ENCODE assay signal across 13 cellular contexts in the genomic region with DNA sequence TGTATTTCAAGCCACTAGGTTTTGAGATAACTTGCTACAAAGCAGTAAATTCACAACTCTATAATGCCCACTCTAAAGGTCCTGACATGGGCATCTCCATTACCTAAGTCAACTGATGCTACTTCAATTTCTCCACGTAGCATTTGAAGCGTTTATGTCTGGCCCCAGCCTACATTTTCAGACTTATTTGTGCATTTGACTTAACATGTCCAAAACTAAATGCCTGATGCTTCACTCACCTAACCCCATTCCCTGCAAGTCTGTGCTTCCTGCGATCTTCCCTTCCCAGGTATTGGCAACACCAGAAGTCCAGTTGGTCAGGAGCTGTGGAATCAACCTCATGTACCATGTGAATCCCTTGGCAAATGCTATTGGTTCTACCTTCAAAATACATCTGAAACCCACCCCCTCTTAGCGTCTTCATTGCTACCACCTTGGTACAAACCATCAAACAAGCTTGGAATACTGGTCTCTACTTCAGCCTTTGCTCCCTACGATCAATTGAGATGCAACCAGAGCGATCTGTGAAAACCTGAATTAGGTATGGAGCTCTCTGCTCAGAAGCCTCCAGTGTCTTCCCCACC. TPM values are rescaled to one million over a fixed set of nuclear protein-coding genes. Genes with fewer than 3 reads are reported as not detected.
DNase-seq lines count a peak whose midpoint lies in the region; ATAC-seq, FAIRE-seq and TF ChIP-seq lines count a peak whose summit lies in the region.
"Had no signal": no experiment of that assay in that cellular context is flagged by ENCODE, and none has a peak within 500 bp of the region (broad histone marks: within the 10 kb centered on the region; RNA-seq: fewer than 3 reads in every experiment).

No MANE protein-coding gene starts in this region.

- no peak overlapping the region for H3K4ac ChIP-seq in H1 (replicated peaks; ENCODE audit: insufficient read length, low read depth, low read length)

- dilution Hi-C loops in mammary epithelial cell (cut with HindIII; ENCODE audit: low sequenced_read_pairs) = loop anchor here (5.0 kb wide), 1 partner anchor 48 kb away; no protein-coding TSS in a partner anchor

- H4K5ac ChIP-seq in H1 (ENCODE audit: insufficient read length, low read depth, low read length) = no peak overlapping the region

- intact Hi-C loops in MCF 10A (cut with micrococcal nuclease) (no loop called here), mammary epithelial cell (cut with micrococcal nuclease) (no loop called here), PC-9 (cut with micrococcal nuclease; ENCODE audit: unreplicated experiment) (no loop called here), colonic mucosa (cut with DNase I) (no loop called here)

- no peak overlapping the region for H3K4me3 Mint-ChIP-seq in MCF 10A (ENCODE audit: unreplicated experiment)
- H3K4me3 Mint-ChIP-seq in stimulated activated naive CD8-positive, alpha-beta T cell treated with anti-CD3 and anti-CD28 coated beads, Interleukin-15, amount 100 ng/mL, for 72 hours = no peak overlapping the region

- CTCF ChIA-PET in MCF 10A (lab: Yijun Ruan, JAX) = interaction anchor here (0.5 to 1.1 kb wide), 3 partner anchors 13 to 243 kb away, joined by 3 read pairs; no protein-coding TSS in a partner anchor
- CTCF ChIA-PET in mammary epithelial cell (lab: Charles Lee; ENCODE audit: low non-redundant PET) = interaction anchor here (0.6 kb wide), 1 partner anchor 39 kb away, joined by 3 read pairs; no protein-coding TSS in a partner anchor
- CTCF ChIA-PET in PC-9 (lab: Charles Lee) = interaction anchor here (0.7 kb wide), 1 partner anchor 76 kb away, joined by 7 read pairs; no protein-coding TSS in a partner anchor
- CTCF ChIA-PET in H1 (lab: Charles Lee; ENCODE audit: partially characterized antibody) = interaction anchor here (0.7 to 3.2 kb wide), 4 partner anchors 9 to 30 kb away, joined by 3 to 26 read pairs (median 6); no protein-coding TSS in a partner anchor

- H2BK15ac ChIP-seq in H1 (ENCODE audit: low read length) = no peak overlapping the region

- no peak overlapping the region for H3K18ac ChIP-seq in H1 (ENCODE audit: extremely low read depth, low read length)

- no peak overlapping the region for H2AK5ac ChIP-seq in H1 (ENCODE audit: low read depth, low read length)

- TF ChIP-seq RAD21 in H1 (IDR thresholded peaks at IDR 0.05 in 1 of 2, conservative IDR thresholded peaks at IDR 0.05 in 1 of 2; ENCODE audit: low read depth in 2 of 2, low read length in 2 of 2) = no peak

- peaks cover 29% of the 10 kb centered on the region for H3K4me1 Mint-ChIP-seq in MCF 10A (ENCODE audit: insufficient read depth, unreplicated experiment)
- peaks cover 33% of the 10 kb centered on the region for H3K4me1 Mint-ChIP-seq in stimulated activated naive CD8-positive, alpha-beta T cell treated with anti-CD3 and anti-CD28 coated beads, Interleukin-15, amount 100 ng/mL, for 72 hours

- WGBS in mammary epithelial cell (ENCODE audit: low coverage, missing lambda C conversion rate) = 91% methylated on average over 5 of the region's 6 CpGs
- WGBS in H1 (ENCODE audit: extremely low coverage in 1 of 2, insufficient coverage in 1 of 2, insufficient read length in 1 of 2, insufficient replicate concordance in 2 of 2, low coverage in 1 of 2, low lambda C conversion rate in 2 of 2, missing lambda C conversion rate in 1 of 2), 2 experiments = 80% methylated on average over 6 of the region's 6 CpGs; no CpG with 5 or more reads in 1 of the 2 experiments

- FAIRE-seq in H1 (lab: Jason Lieb, UNC) = no peak
- FAIRE-seq: small intestine had no signal

- H3K27me3 Mint-ChIP-seq in MCF 10A (ENCODE audit: insufficient read depth, unreplicated experiment) = no peaks in the 10 kb centered on the region
- no peaks in the 10 kb centered on the region for H3K27me3 Mint-ChIP-seq in stimulated activated naive CD8-positive, alpha-beta T cell treated with anti-CD3 and anti-CD28 coated beads, Interleukin-15, amount 100 ng/mL, for 72 hours

- BruUV-seq in MCF 10A (replicated peaks; lab: Mats Ljungman, UMichigan) (TSS peak; percentile 0), mammary epithelial cell (replicated peaks; lab: Mats Ljungman, UMichigan) (no TSS peak), PC-9 (replicated peaks; lab: Mats Ljungman, UMichigan) (no TSS peak)

- H3K27ac Mint-ChIP-seq in MCF 10A (ENCODE audit: low read depth, unreplicated experiment) = peak overlapping the region; percentile 10
- H3K27ac Mint-ChIP-seq in stimulated activated naive CD8-positive, alpha-beta T cell treated with anti-CD3 and anti-CD28 coated beads, Interleukin-15, amount 100 ng/mL, for 72 hours = no peak overlapping the region

- no peak overlapping the region for H4K91ac ChIP-seq in H1 (replicated peaks; ENCODE audit: insufficient read length, low read length)

- no peaks in the 10 kb centered on the region for H3K23me2 ChIP-seq in H1 (ENCODE audit: low read depth, low read length)

- H3K9me3 Mint-ChIP-seq in MCF 10A (ENCODE audit: unreplicated experiment) = peaks cover 8% of the 10 kb centered on the region
- peaks cover 6 to 25% of the 10 kb centered on the region in 2 donors for H3K9me3 Mint-ChIP-seq in stimulated activated naive CD8-positive, alpha-beta T cell treated with anti-CD3 and anti-CD28 coated beads, Interleukin-15, amount 100 ng/mL, for 72 hours

- peaks cover 32% of the 10 kb centered on the region for H3K79me2 ChIP-seq in mammary epithelial cell (ENCODE audit: insufficient read depth, low read length)
- peaks cover 31% of the 10 kb centered on the region for H3K79me2 ChIP-seq in PC-9 (ENCODE audit: low read depth)
- peaks cover 10 to 24% of the 10 kb centered on the region in 2 experiments for H3K79me2 ChIP-seq in H1 (ENCODE audit: control insufficient read depth in 1 of 2, insufficient read depth in 2 of 2, low read length in 2 of 2)

- no peak overlapping the region for H3K4me3 ChIP-seq in mammary epithelial cell (replicated peaks in 1 of 3; ENCODE audit: insufficient read depth in 1 of 3, low read depth in 2 of 3, low read length in 3 of 3)
- no peak overlapping the region for H3K4me3 ChIP-seq in PC-9
- no peak overlapping the region for H3K4me3 ChIP-seq in H1 (ENCODE audit: extremely low read depth in 1 of 4, insufficient read depth in 2 of 4, low read depth in 3 of 4, low read length in 4 of 4)
- no peak overlapping the region for H3K4me3 ChIP-seq in colonic mucosa
- H3K4me3 ChIP-seq: vagina had no signal

- H3K9me3 ChIP-seq in mammary epithelial cell (replicated peaks; ENCODE audit: insufficient read depth, low read length) = no peaks in the 10 kb centered on the region
- peaks cover 16% of the 10 kb centered on the region for H3K9me3 ChIP-seq in PC-9 (ENCODE audit: insufficient read depth, low read depth)
- no peaks in the 10 kb centered on the region for H3K9me3 ChIP-seq in H1 (ENCODE audit: insufficient read depth in 2 of 2, low read depth in 1 of 2, low read length in 1 of 2)
- no peaks in the 10 kb centered on the region for H3K9me3 ChIP-seq in colonic mucosa

- no peak overlapping the region for H3K14ac ChIP-seq in H1 (ENCODE audit: insufficient read length)

- H3K36me3 ChIP-seq in mammary epithelial cell (ENCODE audit: insufficient read depth, low read length) (peaks cover 41% of the 10 kb centered on the region), PC-9 (ENCODE audit: low read depth) (peaks cover 50% of the 10 kb centered on the region), H1 (ENCODE audit: control insufficient read depth in 2 of 4, insufficient read depth in 4 of 4, low read length in 3 of 4) (peaks cover 33 to 58% (median 46%) of the 10 kb centered on the region in 4 experiments), colonic mucosa (peaks cover 23% of the 10 kb centered on the region)

- no peak overlapping the region for H3K9ac ChIP-seq in mammary epithelial cell (ENCODE audit: insufficient read depth, low read length)
- no peak overlapping the region for H3K9ac ChIP-seq in H1 (replicated peaks in 1 of 4; ENCODE audit: extremely low read depth in 1 of 4, low read depth in 3 of 4, low read length in 3 of 4)
- H3K9ac ChIP-seq in colonic mucosa (ENCODE audit: low read depth in 2 of 2, low read length in 2 of 2) = no peak overlapping the region

- ATAC-seq in stimulated activated naive CD8-positive, alpha-beta T cell treated with anti-CD3 and anti-CD28 coated beads, Interleukin-15, amount 100 ng/mL, for 72 hours = peak; percentile 34

- peak; percentile 15 to 60; a peak in 2 of 3 replicates for TF ChIP-seq POLR2A in H1 (IDR thresholded peaks at IDR 0.05; ENCODE audit: control extremely low read depth in 1 of 2, low read depth in 2 of 2, low read length in 2 of 2)

- TF ChIP-seq CTCF in MCF 10A (IDR thresholded peaks at IDR 0.05; ENCODE audit: unreplicated experiment) = no peak
- no peak for TF ChIP-seq CTCF in mammary epithelial cell (conservative IDR thresholded peaks at IDR 0.05 in 1 of 2, IDR thresholded peaks at IDR 0.05 in 1 of 2; ENCODE audit: extremely low read depth in 1 of 2, insufficient read depth in 1 of 2, low read depth in 1 of 2, low read length in 2 of 2)
- TF ChIP-seq CTCF in PC-9 (conservative IDR thresholded peaks at IDR 0.05) = no peak
- TF ChIP-seq CTCF in H1 (IDR thresholded peaks at IDR 0.05; ENCODE audit: control extremely low read depth in 1 of 3, insufficient read depth in 1 of 3, low read depth in 1 of 3, low read length in 3 of 3) = no peak
- TF ChIP-seq CTCF in colonic mucosa (IDR thresholded peaks at IDR 0.05) = no peak

- H3K36me3 Mint-ChIP-seq in MCF 10A (ENCODE audit: insufficient read depth, unreplicated experiment) = peaks cover 89% of the 10 kb centered on the region

- no peaks in the 10 kb centered on the region; the same call in 1 of the 2 replicates for H3K79me1 ChIP-seq in H1 (ENCODE audit: low read depth, low read length)

- H3K9me2 ChIP-seq in PC-9 (ENCODE audit: insufficient read depth) = no peaks in the 10 kb centered on the region

- in situ Hi-C loops in mammary epithelial cell (cut with MboI; ENCODE audit: low sequenced_read_pairs in 2 of 2) = no loop called here

- TF ChIP-seq EP300 in H1 (IDR thresholded peaks at IDR 0.05; ENCODE audit: borderline replicate concordance in 1 of 2, low read depth in 2 of 2, low read length in 2 of 2) = no peak

- H4K20me1 ChIP-seq in mammary epithelial cell (ENCODE audit: insufficient read depth, low read length) = peaks cover 29% of the 10 kb centered on the region
- H4K20me1 ChIP-seq in PC-9 (ENCODE audit: insufficient read depth) = peaks cover 60% of the 10 kb centered on the region
- peaks cover 17 to 24% of the 10 kb centered on the region in 2 experiments for H4K20me1 ChIP-seq in H1 (replicated peaks in 1 of 2; ENCODE audit: control insufficient read depth in 1 of 2, insufficient read depth in 2 of 2, low read length in 2 of 2)

- H3K27ac ChIP-seq in mammary epithelial cell (ENCODE audit: insufficient read depth, low read depth, low read length) = no peak overlapping the region
- H3K27ac ChIP-seq in PC-9 = peak overlapping the region; percentile 32
- H3K27ac ChIP-seq in H1 (ENCODE audit: low read depth, low read length) = 0 out of 2 replicates have a peak overlapping the region, but pooled peaks have one; percentile 16
- H3K27ac ChIP-seq in colonic mucosa = no peak overlapping the region
- H3K27ac ChIP-seq: vagina had no signal

- DNase-seq in MCF 10A (ENCODE audit: unreplicated experiment) (peak; percentile 27), mammary epithelial cell (no peak), PC-9 (no peak), H1 (ENCODE audit: low read depth in 1 of 2, low spot score in 2 of 2) (no peak), COLO668 (lab: John Stamatoyannopoulos, UW; ENCODE audit: unreplicated experiment) (no peak), colonic mucosa (no peak)
- no peak for DNase-seq in stimulated activated naive CD8-positive, alpha-beta T cell treated with anti-CD3 and anti-CD28 coated beads, Interleukin-15, amount 100 ng/mL, for 72 hours
- DNase-seq in stimulated activated CD4-positive, alpha-beta T cell treated with anti-CD3 and anti-CD28 coated beads, Interleukin-4, amount 100 ng/mL, for 4 hours = no peak
- DNase-seq: activated effector memory CD4-positive, alpha-beta T cell treated with Interleukin-2 at 50 U/mL for 16 hours; NCI-H2081 treated with DMSO at 0.1 percent for 48 hours; RPMI8226; small intestine had no signal

- no peak overlapping the region for H2BK12ac ChIP-seq in H1 (ENCODE audit: low read depth, low read length)

- no peak overlapping the region for H2BK5ac ChIP-seq in H1 (ENCODE audit: low read depth, low read length)

- H3K27me3 ChIP-seq in mammary epithelial cell (ENCODE audit: insufficient read depth, low read length) = no peaks in the 10 kb centered on the region
- H3K27me3 ChIP-seq in PC-9 (ENCODE audit: insufficient read depth, low read depth) = 0 out of 2 replicates have a peak, but pooled peaks cover 3% of the 10 kb centered on the region
- no peaks in the 10 kb centered on the region for H3K27me3 ChIP-seq in H1 (replicated peaks in 1 of 4; ENCODE audit: control insufficient read depth in 3 of 4, extremely low read depth in 1 of 4, insufficient read depth in 3 of 4, low read length in 3 of 4)
- H3K27me3 ChIP-seq in colonic mucosa = no peaks in the 10 kb centered on the region
- H3K27me3 ChIP-seq: vagina had no signal

- no peak overlapping the region for H3K56ac ChIP-seq in H1 (replicated peaks; ENCODE audit: insufficient read length, low read depth, low read length)

- no peak overlapping the region for H2AFZ ChIP-seq in mammary epithelial cell (ENCODE audit: low read depth, low read length)
- no peak overlapping the region for H2AFZ ChIP-seq in PC-9
- no peak overlapping the region for H2AFZ ChIP-seq in H1 (ENCODE audit: low read length)

- H3K4me2 ChIP-seq in mammary epithelial cell (ENCODE audit: insufficient read depth, low read depth, low read length) = no peak overlapping the region
- no peak overlapping the region for H3K4me2 ChIP-seq in PC-9
- no peak overlapping the region for H3K4me2 ChIP-seq in H1 (ENCODE audit: insufficient read depth in 1 of 2, low read depth in 2 of 2, low read length in 2 of 2)

- peaks cover 81% of the 10 kb centered on the region for H3F3A ChIP-seq in PC-9 (ENCODE audit: insufficient read depth, low read depth)

- no peak overlapping the region for H4K8ac ChIP-seq in H1 (ENCODE audit: extremely low read depth, insufficient read depth, low read length)

- no peak overlapping the region for H3K23ac ChIP-seq in H1 (ENCODE audit: insufficient read length)

- POLR2A ChIA-PET in MCF 10A (lab: Yijun Ruan, JAX) (interaction anchor here (0.6 to 8.5 kb wide), 6 partner anchors 12 to 815 kb away, joined by 3 to 170 read pairs (median 6); a partner anchor contains a TSS), PC-9 (lab: Charles Lee; ENCODE audit: unreplicated experiment) (interaction anchor here (0.6 kb wide), 2 partner anchors 55 to 313 kb away, joined by 3 to 7 read pairs; no protein-coding TSS in a partner anchor), H1 (lab: Charles Lee; ENCODE audit: partially characterized antibody) (interaction anchor here (1.4 to 18.5 kb wide), 5 partner anchors 11 to 44 kb away, joined by 4 to 1132 read pairs (median 8); a partner anchor contains a TSS)

- no peak overlapping the region for H2BK20ac ChIP-seq in H1 (ENCODE audit: low read length)

- no peak overlapping the region for H2BK120ac ChIP-seq in H1 (replicated peaks; ENCODE audit: low read depth, low read length)

- H3K4me1 ChIP-seq in mammary epithelial cell (ENCODE audit: insufficient read depth, low read length) (peaks cover 19% of the 10 kb centered on the region), PC-9 (replicated peaks; ENCODE audit: insufficient read depth) (peaks cover 37% of the 10 kb centered on the region), H1 (replicated peaks in 1 of 4; ENCODE audit: control insufficient read depth in 3 of 4, insufficient read depth in 4 of 4, low read length in 3 of 4) (peaks cover 2 to 13% (median 4%) of the 10 kb centered on the region in 4 experiments; a peak in 5 of 7 replicates), colonic mucosa (peaks cover 8% of the 10 kb centered on the region)

RNA-seq across cellular contexts. Expression of a gene that starts 12.8 kb away (rescaled TPM):
- total RNA-seq in MCF 10A (2022) = 24.3 and 26.8 TPM in 2 replicates
- 10 to 100 TPM; 24.9 to 34.0 TPM for total RNA-seq in mammary epithelial cell
- polyA plus RNA-seq in mammary epithelial cell = 6.3 TPM
- 54.2 TPM for polyA minus RNA-seq in mammary epithelial cell
- total RNA-seq in PC-9 (2021) = 24.1 and 29.7 TPM in 2 replicates
- 11.3 and 13.0 TPM in 2 replicates for total RNA-seq in H1 (2021; fragmentation: NEBNext Ultra II Directional; extraction: Animal tissue kit (Norgen Biotek cat#: 25700))
- 3.1 and 3.4 TPM in 2 replicates for polyA plus RNA-seq in H1 (2011; rRNA removed)
- polyA plus RNA-seq in H1 (2011; cell fraction: cytosol; rRNA removed) = 3.0 TPM
- 4.0 TPM for polyA plus RNA-seq in H1 (2011; cell fraction: nucleus; rRNA removed)
- polyA plus RNA-seq in H1 (2012, experiment 1 of 2) = 6.4 to 8.0 TPM (median 7.3 TPM) in 4 replicates
- 1.5 TPM for polyA plus RNA-seq in H1 (2012, experiment 2 of 2)
- 5.6 TPM for polyA plus RNA-seq in H1 (2013, experiment 1 of 2)
- 5.2 TPM for polyA plus RNA-seq in H1 (2013, experiment 2 of 2)
- polyA minus RNA-seq in H1 (2011; rRNA and poly(A)+ RNA removed) = 9.0 and 12.8 TPM in 2 replicates
- polyA minus RNA-seq in H1 (2011; cell fraction: cytosol; rRNA and poly(A)+ RNA removed) = 5.4 TPM
- polyA minus RNA-seq in H1 (2011; cell fraction: nucleus; rRNA and poly(A)+ RNA removed) = 7.1 TPM
- total RNA-seq in colonic mucosa = 10 to 100 TPM; 22.7 to 26.7 TPM

Comparison
In these comparisons a context has a peak if more than half of its experiments do, and no peak if none do; other contexts are left out.
1. H3K27ac ChIP-seq: peak in PC-9 (single experiment) and H1 (single experiment); none in mammary epithelial cell (single experiment) and colonic mucosa (single experiment).